In the genomic region with DNA sequence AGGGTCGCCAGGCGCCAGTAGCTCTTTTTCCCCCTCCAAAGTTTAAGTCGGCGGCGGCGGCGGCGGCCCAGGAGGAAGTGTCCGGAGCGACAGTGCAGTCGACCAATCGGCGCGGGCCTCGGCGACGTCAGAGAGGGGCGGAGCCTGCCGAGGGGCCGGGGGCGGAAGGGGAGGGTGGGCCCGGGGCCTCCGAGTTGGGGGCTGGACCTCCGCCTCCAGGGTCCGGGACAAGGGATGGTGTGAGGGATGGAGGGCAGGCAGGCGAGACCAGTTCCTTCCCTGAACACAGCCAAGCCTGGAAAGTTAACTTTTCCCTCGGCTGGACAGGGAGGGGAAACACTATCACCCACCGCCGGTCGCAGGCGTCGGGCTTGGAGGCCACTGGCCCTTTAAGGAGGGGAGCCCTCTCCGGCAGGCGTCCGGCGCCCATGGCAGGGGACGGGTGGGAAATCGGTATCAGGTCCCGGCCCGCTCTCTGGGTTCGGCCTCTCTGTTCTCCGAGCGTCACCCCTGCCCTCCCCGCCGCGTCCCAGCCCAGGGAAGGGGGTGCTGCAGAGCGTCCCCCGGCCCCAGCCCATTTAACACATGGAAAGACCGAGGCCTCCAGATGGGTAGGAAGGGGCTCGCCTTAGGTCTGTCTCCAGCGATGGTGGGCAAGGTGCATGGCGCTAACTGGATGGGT, we compare ENCODE assay signal across 8 cellular contexts. TPM values are rescaled to one million over a fixed set of nuclear protein-coding genes. Genes with fewer than 3 reads are reported as not detected.
DNase-seq lines count a peak whose midpoint lies in the region; ATAC-seq and TF ChIP-seq lines count a peak whose summit lies in the region.

PRKD2 (minus strand) TSS at position 81 of the 682 bp plus-strand sequence. CDS start 744 bp downstream, outside the sequence.

- DNase-seq in NCI-H2029 (lab: John Stamatoyannopoulos, UW) (peak; percentile 56), NCI-H2029 treated with DMSO at 0.1 percent for 48 hours (lab: John Stamatoyannopoulos, UW) (no peak), HK-2 (ENCODE audit: unreplicated experiment) (peak; percentile 85), OCI-M2 (lab: John Stamatoyannopoulos, UW; ENCODE audit: unreplicated experiment) (peak; percentile 55), activated T-cell treated with anti-CD3 and anti-CD28 coated beads for 4 hours (peak; percentile 88), epithelial cell of esophagus (ENCODE audit: low read depth) (peak; percentile 79), mucosa of descending colon (peak; percentile 93 to 96 (median 95))
- peak; percentile 89 to 90 for DNase-seq in stimulated activated CD8-positive, alpha-beta memory T cell treated with anti-CD3 and anti-CD28 coated beads, Interleukin-2, amount 100 ng/mL, for 48 hours (ENCODE audit: low read depth in 2 of 2)

- H3K9me3 ChIP-seq in mucosa of descending colon, result no peaks in the 10 kb centered on the region

- TF ChIP-seq CTCF in epithelial cell of esophagus (IDR thresholded peaks at IDR 0.05; ENCODE audit: insufficient read depth, low read depth, low read length, missing control alignments), result no peak
- no peak for TF ChIP-seq CTCF in mucosa of descending colon (IDR thresholded peaks at IDR 0.05)

- H3K36me3 ChIP-seq in mucosa of descending colon (ENCODE audit: low read depth), result peaks cover 2% of the 10 kb centered on the region

- peaks cover 32% of the 10 kb centered on the region for H3K4me1 ChIP-seq in mucosa of descending colon (ENCODE audit: low read depth)

- intact Hi-C loops in mucosa of descending colon (cut with DNase I, micrococcal nuclease), result no loop called here

- H3K4me3 ChIP-seq in epithelial cell of esophagus (ENCODE audit: low read length) (peak within 1 kb of the TSS; percentile 92), mucosa of descending colon (peak within 1 kb of the TSS; percentile 84)

- peak; percentile 79 for ATAC-seq in mucosa of descending colon

RNA-seq across cellular contexts. Expression of gene PRKD2, which starts in this region (rescaled TPM):
- 10 to 100 TPM; 52.5 to 70.5 (median 62.9) TPM for total RNA-seq in mucosa of descending colon
